Comparison of ENCODE assay signal across 20 cellular contexts in genomic region chr3:152229692-152230091, GRCh38. TPM values are rescaled to one million over a fixed set of nuclear protein-coding genes. Genes with fewer than 3 reads are reported as not detected.
A peak's percentile ranks its signal among the peaks of the same experiment; 100 is the strongest.
DNase-seq lines count a peak whose midpoint lies in the region; FAIRE-seq and TF ChIP-seq lines count a peak whose summit lies in the region.
"Had no signal": no experiment of that assay in that cellular context is flagged by ENCODE, and none has a peak within 500 bp of the region (broad histone marks: within the 10 kb centered on the region; RNA-seq: fewer than 3 reads in every experiment).

No MANE protein-coding gene starts in this region.

- H4K91ac ChIP-seq in H1 (replicated peaks; ENCODE audit: insufficient read length, low read length), result no peak overlapping the region

- no peak overlapping the region for H3K18ac ChIP-seq in H1 (ENCODE audit: extremely low read depth, low read length)

- H3K36me3 ChIP-seq in H1 (ENCODE audit: control insufficient read depth in 2 of 4, insufficient read depth in 4 of 4, low read length in 3 of 4) (no peaks in the 10 kb centered on the region), kidney (ENCODE audit: control insufficient read depth in 1 of 2, insufficient read depth in 2 of 2, low read length in 2 of 2) (no peaks in the 10 kb centered on the region), brain microvascular endothelial cell (replicated peaks) (no peaks in the 10 kb centered on the region)
- H3K36me3 ChIP-seq: sigmoid colon, tibial nerve had no signal

- no peak overlapping the region for H2BK15ac ChIP-seq in H1 (ENCODE audit: low read length)

- H3K27ac ChIP-seq in H1 (ENCODE audit: low read depth, low read length), result no peak overlapping the region
- no peak overlapping the region for H3K27ac ChIP-seq in kidney (ENCODE audit: low read depth in 2 of 2, low read length in 2 of 2)
- H3K27ac ChIP-seq in brain microvascular endothelial cell, result no peak overlapping the region
- H3K27ac ChIP-seq: sigmoid colon, tibial nerve had no signal

- peak; percentile 40 to 43 for TF ChIP-seq RAD21 in H1 (IDR thresholded peaks at IDR 0.05 in 1 of 2, conservative IDR thresholded peaks at IDR 0.05 in 1 of 2; ENCODE audit: low read depth in 2 of 2, low read length in 2 of 2)

- TF ChIP-seq EP300 in H1 (IDR thresholded peaks at IDR 0.05; ENCODE audit: borderline replicate concordance in 1 of 2, low read depth in 2 of 2, low read length in 2 of 2), result no peak

- no peak overlapping the region for H3K56ac ChIP-seq in H1 (replicated peaks; ENCODE audit: insufficient read length, low read depth, low read length)

- H3K4me3 ChIP-seq in H1 (ENCODE audit: extremely low read depth in 1 of 4, insufficient read depth in 2 of 4, low read depth in 3 of 4, low read length in 4 of 4) (no peak overlapping the region), kidney (ENCODE audit: low read length in 2 of 2) (no peak overlapping the region), brain microvascular endothelial cell (ENCODE audit: low read depth, low read length) (no peak overlapping the region)
- H3K4me3 ChIP-seq: mucosa of descending colon, sigmoid colon, tibial nerve had no signal

- CTCF ChIA-PET in H1 (lab: Charles Lee; ENCODE audit: partially characterized antibody), result interaction anchor here (1.7 kb wide), 1 partner anchor 214 kb away, joined by 5 read pairs; no protein-coding TSS in a partner anchor

- no peak overlapping the region for H3K4ac ChIP-seq in H1 (replicated peaks; ENCODE audit: insufficient read length, low read depth, low read length)

- H4K20me1 ChIP-seq in H1 (replicated peaks in 1 of 2; ENCODE audit: control insufficient read depth in 1 of 2, insufficient read depth in 2 of 2, low read length in 2 of 2), result no peaks in the 10 kb centered on the region

- no peak overlapping the region for H3K23ac ChIP-seq in H1 (ENCODE audit: insufficient read length)

- no peak overlapping the region for H2BK120ac ChIP-seq in H1 (replicated peaks; ENCODE audit: low read depth, low read length)

- H3K14ac ChIP-seq in H1 (ENCODE audit: insufficient read length), result no peak overlapping the region

- H3K23me2 ChIP-seq in H1 (ENCODE audit: low read depth, low read length), result no peaks in the 10 kb centered on the region

- intact Hi-C loops in kidney (cut with DNase I), result no loop called here

- in situ Hi-C loops in brain microvascular endothelial cell (cut with HindIII; ENCODE audit: low pct_ligation_motif_present, low sequenced_read_pairs), result no loop called here

- no peaks in the 10 kb centered on the region for H3K27me3 ChIP-seq in H1 (replicated peaks in 1 of 4; ENCODE audit: control insufficient read depth in 3 of 4, extremely low read depth in 1 of 4, insufficient read depth in 3 of 4, low read length in 3 of 4)
- H3K27me3 ChIP-seq in brain microvascular endothelial cell (replicated peaks), result no peaks in the 10 kb centered on the region
- H3K27me3 ChIP-seq: sigmoid colon, tibial nerve had no signal

- H3K9me3 ChIP-seq in H1 (ENCODE audit: insufficient read depth in 2 of 2, low read depth in 1 of 2, low read length in 1 of 2), result no peaks in the 10 kb centered on the region
- no peaks in the 10 kb centered on the region for H3K9me3 ChIP-seq in kidney (ENCODE audit: control insufficient read depth in 1 of 2, low read length in 2 of 2)
- H3K9me3 ChIP-seq: mucosa of descending colon, sigmoid colon, tibial nerve had no signal

- no peak for TF ChIP-seq POLR2A in H1 (IDR thresholded peaks at IDR 0.05; ENCODE audit: control extremely low read depth in 1 of 2, low read depth in 2 of 2, low read length in 2 of 2)

- no peak overlapping the region for H2AK5ac ChIP-seq in H1 (ENCODE audit: low read depth, low read length)

- no peak overlapping the region for H2AFZ ChIP-seq in H1 (ENCODE audit: low read length)

- H3K4me1 ChIP-seq in H1 (replicated peaks in 1 of 4; ENCODE audit: control insufficient read depth in 3 of 4, insufficient read depth in 4 of 4, low read length in 3 of 4) (no peaks in the 10 kb centered on the region), kidney (ENCODE audit: control insufficient read depth in 1 of 2, insufficient read depth in 1 of 2, low read depth in 1 of 2, low read length in 2 of 2) (no peaks in the 10 kb centered on the region)

- no peak overlapping the region for H2BK5ac ChIP-seq in H1 (ENCODE audit: low read depth, low read length)

- H3K79me1 ChIP-seq in H1 (ENCODE audit: low read depth, low read length), result no peaks in the 10 kb centered on the region

- H3K4me2 ChIP-seq in H1 (ENCODE audit: insufficient read depth in 1 of 2, low read depth in 2 of 2, low read length in 2 of 2), result no peak overlapping the region

- 82% methylated on average over 1 of the region's 1 CpG; no CpG with 5 or more reads in 1 of the 2 experiments for WGBS in H1 (ENCODE audit: extremely low coverage in 1 of 2, insufficient coverage in 1 of 2, insufficient read length in 1 of 2, insufficient replicate concordance in 2 of 2, low coverage in 1 of 2, low lambda C conversion rate in 2 of 2, missing lambda C conversion rate in 1 of 2), 2 experiments

- no peaks in the 10 kb centered on the region for H3K79me2 ChIP-seq in H1 (ENCODE audit: control insufficient read depth in 1 of 2, insufficient read depth in 2 of 2, low read length in 2 of 2)

- no peak overlapping the region for H4K5ac ChIP-seq in H1 (ENCODE audit: insufficient read length, low read depth, low read length)

- TF ChIP-seq CTCF in H1 (IDR thresholded peaks at IDR 0.05; ENCODE audit: control extremely low read depth in 1 of 3, insufficient read depth in 1 of 3, low read depth in 1 of 3, low read length in 3 of 3) (no peak), kidney (IDR thresholded peaks at IDR 0.05; ENCODE audit: borderline replicate concordance, extremely low read depth, insufficient read depth) (peak; percentile 22), brain microvascular endothelial cell (IDR thresholded peaks at IDR 0.05; ENCODE audit: low read depth, low read length, missing control alignments) (no peak)

- FAIRE-seq in H1 (lab: Jason Lieb, UNC), result no peak
- no peak for FAIRE-seq in kidney (lab: Jason Lieb, UNC)
- FAIRE-seq: endometrium had no signal

- H2BK12ac ChIP-seq in H1 (ENCODE audit: low read depth, low read length), result no peak overlapping the region

- DNase-seq in RPMI7951 (ENCODE audit: low read depth) (peak; percentile 22), H1 (ENCODE audit: low read depth in 1 of 2, low spot score in 2 of 2) (no peak), kidney (no peak), pons (ENCODE audit: low spot score) (peak; percentile 86), islet precursor cell (no peak), brain microvascular endothelial cell (no peak), epidermal melanocyte (ENCODE audit: insufficient read length, low spot score) (no peak)
- no peak for DNase-seq in stimulated activated CD4-positive, alpha-beta T cell treated with anti-CD3 and anti-CD28 coated beads, Interleukin-12 subunit alpha, Interleukin-12 subunit beta, amount 100 ng/mL, for 4 hours
- DNase-seq: activated CD4-positive, alpha-beta T cell treated with anti-CD3 and anti-CD28 coated beads, Interleukin-2, amount 50 U/mL, for 48 hours; activated naive CD4-positive, alpha-beta T cell; KBM-7; mucosa of descending colon; NCI-H1930; NCI-H510A treated with DMSO at 0.1 percent for 48 hours; SIG-M5; sigmoid colon; stimulated activated naive B cell treated with anti-CD40 and anti-IgM and Interleukin-4, amounts not matched to agents 10 μg/mL and 1 μg/mL and 100 μg/mL, for 72 hours; T-helper 17 cell had no signal

- H3K9ac ChIP-seq in H1 (replicated peaks in 1 of 4; ENCODE audit: extremely low read depth in 1 of 4, low read depth in 3 of 4, low read length in 3 of 4), result no peak overlapping the region
- H3K9ac ChIP-seq in kidney (ENCODE audit: low read length in 2 of 2), result no peak overlapping the region

- no peak overlapping the region for H2BK20ac ChIP-seq in H1 (ENCODE audit: low read length)

- H4K8ac ChIP-seq in H1 (ENCODE audit: extremely low read depth, insufficient read depth, low read length), result no peak overlapping the region

- POLR2A ChIA-PET in H1 (lab: Charles Lee; ENCODE audit: partially characterized antibody), result no interaction called here

TF ChIP-seq in H1, 55 proteins besides CTCF, POLR2A, EP300 and RAD21:
- TF ChIP-seq HDAC6 (IDR thresholded peaks at IDR 0.05; ENCODE audit: low read depth, low read length) (no peak), ZNF274 (IDR thresholded peaks at IDR 0.05; ENCODE audit: borderline replicate concordance, extremely low read depth, low read length) (no peak), POU5F1 (IDR thresholded peaks at IDR 0.05; ENCODE audit: low read depth, low read length) (no peak), USF2 (IDR thresholded peaks at IDR 0.05; ENCODE audit: low read length) (no peak), CEBPB (IDR thresholded peaks at IDR 0.05; ENCODE audit: low read depth, low read length) (no peak)
- TF ChIP-seq, protein P1, sequence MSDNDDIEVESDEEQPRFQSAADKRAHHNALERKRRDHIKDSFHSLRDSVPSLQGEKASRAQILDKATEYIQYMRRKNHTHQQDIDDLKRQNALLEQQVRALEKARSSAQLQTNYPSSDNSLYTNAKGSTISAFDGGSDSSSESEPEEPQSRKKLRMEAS (IDR thresholded peaks at IDR 0.05), result no peak
TF ChIP-seq in H1: peak in this region for 0.

RNA-seq across cellular contexts. Expression of gene MBNL1, which starts 39.0 kb away (rescaled TPM):
- 249 and 318 TPM in 2 replicates for total RNA-seq in RPMI7951 (2014; rRNA removed; shearing (Covaris generic))
- total RNA-seq in H1 (2021; fragmentation: NEBNext Ultra II Directional; extraction: Animal tissue kit (Norgen Biotek cat#: 25700)), result 16.1 and 16.4 TPM in 2 replicates
- polyA plus RNA-seq in H1 (2011; rRNA removed) (5.0 TPM in 2 replicates), kidney (ENCODE audit: insufficient read depth, low read depth, low replicate concordance) (22.0 TPM)
- polyA plus RNA-seq in H1 (2011; cell fraction: cytosol; rRNA removed), result 4.4 TPM
- polyA plus RNA-seq in H1 (2011; cell fraction: nucleus; rRNA removed), result 7.4 TPM
- 4.3 to 8.6 TPM (median 7.5 TPM) in 4 replicates for polyA plus RNA-seq in H1 (2012, experiment 1 of 2)
- 0.39 TPM for polyA plus RNA-seq in H1 (2012, experiment 2 of 2)
- 6.3 TPM for polyA plus RNA-seq in H1 (2013, experiment 1 of 2)
- polyA plus RNA-seq in H1 (2013, experiment 2 of 2), result 6.4 TPM
- polyA minus RNA-seq in H1 (2011; rRNA and poly(A)+ RNA removed), result 43.2 and 45.6 TPM in 2 replicates
- 16.0 TPM for polyA minus RNA-seq in H1 (2011; cell fraction: cytosol; rRNA and poly(A)+ RNA removed)
- 54.6 TPM for polyA minus RNA-seq in H1 (2011; cell fraction: nucleus; rRNA and poly(A)+ RNA removed)
- 167 TPM for total RNA-seq in kidney

Comparison
In these comparisons a context has a peak if more than half of its experiments do, and no peak if none do; other contexts are left out.
1. DNase-seq: peak in RPMI7951 (single experiment) and pons (single experiment); none in H1 (0 of 2), kidney (single experiment), stimulated activated CD4-positive, alpha-beta T cell treated with anti-CD3 and anti-CD28 coated beads, Interleukin-12 subunit alpha, Interleukin-12 subunit beta, amount 100 ng/mL, for 4 hours (single experiment), islet precursor cell (single experiment), brain microvascular endothelial cell (single experiment) and epidermal melanocyte (single experiment).